In genomic region chr12:74441872-74442271, GRCh38 we compare ENCODE assay signal across 21 cellular contexts.
"Had no signal": no experiment of that assay in that cellular context is flagged by ENCODE, and none has a peak within 500 bp of the region (broad histone marks: within the 10 kb centered on the region; RNA-seq: fewer than 3 reads in every experiment).

No MANE protein-coding gene starts in this region.

- H3K4me3 Mint-ChIP-seq: activated naive CD8-positive, alpha-beta T cell treated with anti-CD3 and anti-CD28 coated beads, Interleukin-2, amount 50 U/mL, for 24 hours; immature natural killer cell; naive thymus-derived CD8-positive, alpha-beta T cell; stimulated activated naive CD8-positive, alpha-beta T cell treated with anti-CD3 and anti-CD28 coated beads, Interleukin-15, Interleukin-2, amounts not matched to agents 100 ng/mL and 50 ng/mL, for 24 hours had no signal

- DNase-seq: activated CD8-positive, alpha-beta memory T cell treated with anti-CD3 and anti-CD28 coated beads for 24 hours; activated CD8-positive, alpha-beta memory T cell treated with anti-CD3 and anti-CD28 coated beads, Interleukin-2, amount 50 U/mL, for 4 hours; activated effector memory CD4-positive, alpha-beta T cell treated with anti-CD3 and anti-CD28 coated beads, Interleukin-2, amount 50 U/mL, for 16 hours; activated naive CD4-positive, alpha-beta T cell treated with anti-CD3 and anti-CD28 coated beads, Interleukin-2, amount 50 U/mL, for 16 hours; activated naive CD8-positive, alpha-beta T cell treated with anti-CD3 and anti-CD28 coated beads, Interleukin-2, amount 50 U/mL, for 24 hours; cerebellar nuclear complex; esophagus squamous epithelium; gastrocnemius medialis; hippocampal formation; immature natural killer cell; lower lobe of right lung; naive thymus-derived CD8-positive, alpha-beta T cell; stimulated activated CD4-positive, alpha-beta T cell treated with anti-CD3 and anti-CD28 coated beads, Interleukin-12 subunit alpha, Interleukin-12 subunit beta, amount 100 ng/mL, for 4 hours; stimulated activated CD4-positive, alpha-beta T cell treated with anti-CD3 and anti-CD28 coated beads, Interleukin-4, amount 100 ng/mL, for 4 hours; T-helper 9 cell; tibial artery had no signal

- H3K36me3 ChIP-seq: esophagus squamous epithelium, gastrocnemius medialis, lower lobe of right lung, prostate gland, right atrium auricular region, tibial artery had no signal

- H3K4me1 ChIP-seq: esophagus squamous epithelium, gastrocnemius medialis, lower lobe of right lung, prostate gland, right atrium auricular region, tibial artery had no signal

- H3K27me3 ChIP-seq: esophagus squamous epithelium, gastrocnemius medialis, right atrium auricular region, tibial artery had no signal

- ATAC-seq: activated naive CD8-positive, alpha-beta T cell treated with anti-CD3 and anti-CD28 coated beads, Interleukin-2, amount 50 U/mL, for 24 hours; gastrocnemius medialis; left lobe of liver; lower lobe of right lung; naive thymus-derived CD8-positive, alpha-beta T cell had no signal

- H3K4me1 Mint-ChIP-seq: activated naive CD8-positive, alpha-beta T cell treated with anti-CD3 and anti-CD28 coated beads, Interleukin-2, amount 50 U/mL, for 24 hours; immature natural killer cell; naive thymus-derived CD8-positive, alpha-beta T cell had no signal

- H3K27ac Mint-ChIP-seq: activated naive CD8-positive, alpha-beta T cell treated with anti-CD3 and anti-CD28 coated beads, Interleukin-2, amount 50 U/mL, for 24 hours; immature natural killer cell; naive thymus-derived CD8-positive, alpha-beta T cell; stimulated activated naive CD8-positive, alpha-beta T cell treated with anti-CD3 and anti-CD28 coated beads, Interleukin-15, Interleukin-2, amounts not matched to agents 100 ng/mL and 50 ng/mL, for 24 hours had no signal

- H3K36me3 Mint-ChIP-seq: immature natural killer cell; naive thymus-derived CD8-positive, alpha-beta T cell had no signal

- H3K27ac ChIP-seq: coronary artery, esophagus squamous epithelium, gastrocnemius medialis, lower lobe of right lung, prostate gland, right atrium auricular region, tibial artery had no signal

- H3K9me3 Mint-ChIP-seq: activated naive CD8-positive, alpha-beta T cell treated with anti-CD3 and anti-CD28 coated beads, Interleukin-2, amount 50 U/mL, for 24 hours; immature natural killer cell; naive thymus-derived CD8-positive, alpha-beta T cell; stimulated activated naive CD8-positive, alpha-beta T cell treated with anti-CD3 and anti-CD28 coated beads, Interleukin-15, Interleukin-2, amounts not matched to agents 100 ng/mL and 50 ng/mL, for 24 hours had no signal

- H3K9me3 ChIP-seq: esophagus squamous epithelium, gastrocnemius medialis, lower lobe of right lung, prostate gland, right atrium auricular region, tibial artery had no signal

- H3K4me3 ChIP-seq: coronary artery, esophagus squamous epithelium, gastrocnemius medialis, lower lobe of right lung, prostate gland, right atrium auricular region, tibial artery had no signal
